In the genomic region with DNA sequence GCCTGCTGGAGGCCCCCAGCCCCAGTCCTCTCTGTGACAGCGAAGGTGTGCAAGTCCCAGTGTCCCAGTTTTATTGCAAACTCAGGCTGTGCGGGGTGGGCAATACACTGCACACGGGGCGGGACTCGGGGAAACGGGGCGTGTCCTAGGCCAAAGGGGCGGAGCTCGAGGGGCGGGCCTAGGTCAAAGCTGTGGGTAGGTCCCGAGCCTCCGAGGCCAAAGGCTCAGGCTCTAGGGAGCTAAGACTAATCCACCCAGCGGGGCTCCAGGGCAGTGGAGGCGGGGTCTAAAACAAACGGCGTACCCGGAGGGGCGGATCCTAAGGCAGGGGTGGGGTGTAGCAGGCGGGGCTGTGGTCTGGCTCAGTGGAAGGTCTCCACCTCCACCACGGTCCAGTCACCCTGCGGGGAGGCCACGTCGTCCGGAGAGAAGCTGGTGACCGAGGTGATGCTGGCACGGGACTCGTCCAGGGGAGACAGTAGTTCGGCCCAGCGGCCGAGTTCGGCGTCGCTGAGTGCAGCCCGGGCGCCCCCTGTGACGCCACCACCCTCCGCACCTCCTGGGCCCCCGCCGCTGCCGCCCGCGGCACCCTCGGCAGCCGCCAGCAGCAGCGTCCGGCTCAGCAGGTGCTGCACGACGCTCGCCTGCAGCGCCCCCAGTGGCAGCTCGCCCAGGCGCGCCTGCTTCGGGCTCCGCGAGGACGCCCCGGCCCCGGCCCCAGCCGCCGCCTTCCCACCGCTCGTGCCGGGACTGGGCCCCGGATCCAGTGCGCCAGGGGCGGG, we compare ENCODE assay signal across 1 cellular context.
TF ChIP-seq lines count a peak whose summit lies in the region.

No MANE protein-coding gene starts in this region.

TF ChIP-seq in HepG2, 621 proteins besides CTCF, POLR2A, EP300 and RAD21 (continued from another document and continues in another):
- TF ChIP-seq, protein P1, sequence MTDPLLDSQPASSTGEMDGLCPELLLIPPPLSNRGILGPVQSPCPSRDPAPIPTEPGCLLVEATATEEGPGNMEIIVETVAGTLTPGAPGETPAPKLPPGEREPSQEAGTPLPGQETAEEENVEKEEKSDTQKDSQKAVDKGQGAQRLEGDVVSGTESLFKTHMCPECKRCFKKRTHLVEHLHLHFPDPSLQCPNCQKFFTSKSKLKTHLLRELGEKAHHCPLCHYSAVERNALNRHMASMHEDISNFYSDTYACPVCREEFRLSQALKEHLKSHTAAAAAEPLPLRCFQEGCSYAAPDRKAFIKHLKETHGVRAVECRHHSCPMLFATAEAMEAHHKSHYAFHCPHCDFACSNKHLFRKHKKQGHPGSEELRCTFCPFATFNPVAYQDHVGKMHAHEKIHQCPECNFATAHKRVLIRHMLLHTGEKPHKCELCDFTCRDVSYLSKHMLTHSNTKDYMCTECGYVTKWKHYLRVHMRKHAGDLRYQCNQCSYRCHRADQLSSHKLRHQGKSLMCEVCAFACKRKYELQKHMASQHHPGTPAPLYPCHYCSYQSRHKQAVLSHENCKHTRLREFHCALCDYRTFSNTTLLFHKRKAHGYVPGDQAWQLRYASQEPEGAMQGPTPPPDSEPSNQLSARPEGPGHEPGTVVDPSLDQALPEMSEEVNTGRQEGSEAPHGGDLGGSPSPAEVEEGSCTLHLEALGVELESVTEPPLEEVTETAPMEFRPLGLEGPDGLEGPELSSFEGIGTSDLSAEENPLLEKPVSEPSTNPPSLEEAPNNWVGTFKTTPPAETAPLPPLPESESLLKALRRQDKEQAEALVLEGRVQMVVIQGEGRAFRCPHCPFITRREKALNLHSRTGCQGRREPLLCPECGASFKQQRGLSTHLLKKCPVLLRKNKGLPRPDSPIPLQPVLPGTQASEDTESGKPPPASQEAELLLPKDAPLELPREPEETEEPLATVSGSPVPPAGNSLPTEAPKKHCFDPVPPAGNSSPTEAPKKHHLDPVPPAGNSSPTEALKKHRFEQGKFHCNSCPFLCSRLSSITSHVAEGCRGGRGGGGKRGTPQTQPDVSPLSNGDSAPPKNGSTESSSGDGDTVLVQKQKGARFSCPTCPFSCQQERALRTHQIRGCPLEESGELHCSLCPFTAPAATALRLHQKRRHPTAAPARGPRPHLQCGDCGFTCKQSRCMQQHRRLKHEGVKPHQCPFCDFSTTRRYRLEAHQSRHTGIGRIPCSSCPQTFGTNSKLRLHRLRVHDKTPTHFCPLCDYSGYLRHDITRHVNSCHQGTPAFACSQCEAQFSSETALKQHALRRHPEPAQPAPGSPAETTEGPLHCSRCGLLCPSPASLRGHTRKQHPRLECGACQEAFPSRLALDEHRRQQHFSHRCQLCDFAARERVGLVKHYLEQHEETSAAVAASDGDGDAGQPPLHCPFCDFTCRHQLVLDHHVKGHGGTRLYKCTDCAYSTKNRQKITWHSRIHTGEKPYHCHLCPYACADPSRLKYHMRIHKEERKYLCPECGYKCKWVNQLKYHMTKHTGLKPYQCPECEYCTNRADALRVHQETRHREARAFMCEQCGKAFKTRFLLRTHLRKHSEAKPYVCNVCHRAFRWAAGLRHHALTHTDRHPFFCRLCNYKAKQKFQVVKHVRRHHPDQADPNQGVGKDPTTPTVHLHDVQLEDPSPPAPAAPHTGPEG (CRISPR knock-in tag; IDR thresholded peaks at IDR 0.05) = peak; percentile 48; the same call in 1 of the 2 replicates
- no peak for TF ChIP-seq PTBP1 (IDR thresholded peaks at IDR 0.05; ENCODE audit: low read depth, low read length, poor library complexity, severe bottlenecking)
- peak; percentile 67 for TF ChIP-seq SP4 (CRISPR knock-in tag; IDR thresholded peaks at IDR 0.05)
- TF ChIP-seq, protein P2, sequence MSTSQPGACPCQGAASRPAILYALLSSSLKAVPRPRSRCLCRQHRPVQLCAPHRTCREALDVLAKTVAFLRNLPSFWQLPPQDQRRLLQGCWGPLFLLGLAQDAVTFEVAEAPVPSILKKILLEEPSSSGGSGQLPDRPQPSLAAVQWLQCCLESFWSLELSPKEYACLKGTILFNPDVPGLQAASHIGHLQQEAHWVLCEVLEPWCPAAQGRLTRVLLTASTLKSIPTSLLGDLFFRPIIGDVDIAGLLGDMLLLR (CRISPR knock-in tag; IDR thresholded peaks at IDR 0.05) = peak; percentile 78; the same call in 1 of the 2 replicates
- no peak for TF ChIP-seq YEATS2 (CRISPR knock-in tag; IDR thresholded peaks at IDR 0.05; ENCODE audit: borderline replicate concordance)
- no peak for TF ChIP-seq ZNF672 (CRISPR knock-in tag; IDR thresholded peaks at IDR 0.05)
- peak; percentile 54; the same call in 1 of the 2 replicates for TF ChIP-seq BHLHE40 (IDR thresholded peaks at IDR 0.05; ENCODE audit: low read length)
- TF ChIP-seq RXRB (CRISPR knock-in tag; IDR thresholded peaks at IDR 0.05; ENCODE audit: borderline replicate concordance) = 0 out of 2 replicates have a peak, but pooled peaks have one; percentile 8
- peak; percentile 37; the same call in 1 of the 2 replicates for TF ChIP-seq ZNF746 (CRISPR knock-in tag; IDR thresholded peaks at IDR 0.05)
- TF ChIP-seq PPARG (CRISPR knock-in tag; conservative IDR thresholded peaks at IDR 0.05) = peak; percentile 33; the same call in 1 of the 2 replicates
- TF ChIP-seq ZNF234 (CRISPR knock-in tag; conservative IDR thresholded peaks at IDR 0.05) = 0 out of 2 replicates have a peak, but pooled peaks have one; percentile 16
- no peak for TF ChIP-seq SOX5 (CRISPR knock-in tag; IDR thresholded peaks at IDR 0.05; ENCODE audit: borderline replicate concordance)
- TF ChIP-seq, protein P3, sequence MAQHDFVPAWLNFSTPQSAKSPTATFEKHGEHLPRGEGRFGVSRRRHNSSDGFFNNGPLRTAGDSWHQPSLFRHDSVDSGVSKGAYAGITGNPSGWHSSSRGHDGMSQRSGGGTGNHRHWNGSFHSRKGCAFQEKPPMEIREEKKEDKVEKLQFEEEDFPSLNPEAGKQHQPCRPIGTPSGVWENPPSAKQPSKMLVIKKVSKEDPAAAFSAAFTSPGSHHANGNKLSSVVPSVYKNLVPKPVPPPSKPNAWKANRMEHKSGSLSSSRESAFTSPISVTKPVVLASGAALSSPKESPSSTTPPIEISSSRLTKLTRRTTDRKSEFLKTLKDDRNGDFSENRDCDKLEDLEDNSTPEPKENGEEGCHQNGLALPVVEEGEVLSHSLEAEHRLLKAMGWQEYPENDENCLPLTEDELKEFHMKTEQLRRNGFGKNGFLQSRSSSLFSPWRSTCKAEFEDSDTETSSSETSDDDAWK (CRISPR knock-in tag; IDR thresholded peaks at IDR 0.05) = no peak
- peak; percentile 82; the same call in 1 of the 2 replicates for TF ChIP-seq SRY (CRISPR knock-in tag; IDR thresholded peaks at IDR 0.05)
- TF ChIP-seq, protein P4, sequence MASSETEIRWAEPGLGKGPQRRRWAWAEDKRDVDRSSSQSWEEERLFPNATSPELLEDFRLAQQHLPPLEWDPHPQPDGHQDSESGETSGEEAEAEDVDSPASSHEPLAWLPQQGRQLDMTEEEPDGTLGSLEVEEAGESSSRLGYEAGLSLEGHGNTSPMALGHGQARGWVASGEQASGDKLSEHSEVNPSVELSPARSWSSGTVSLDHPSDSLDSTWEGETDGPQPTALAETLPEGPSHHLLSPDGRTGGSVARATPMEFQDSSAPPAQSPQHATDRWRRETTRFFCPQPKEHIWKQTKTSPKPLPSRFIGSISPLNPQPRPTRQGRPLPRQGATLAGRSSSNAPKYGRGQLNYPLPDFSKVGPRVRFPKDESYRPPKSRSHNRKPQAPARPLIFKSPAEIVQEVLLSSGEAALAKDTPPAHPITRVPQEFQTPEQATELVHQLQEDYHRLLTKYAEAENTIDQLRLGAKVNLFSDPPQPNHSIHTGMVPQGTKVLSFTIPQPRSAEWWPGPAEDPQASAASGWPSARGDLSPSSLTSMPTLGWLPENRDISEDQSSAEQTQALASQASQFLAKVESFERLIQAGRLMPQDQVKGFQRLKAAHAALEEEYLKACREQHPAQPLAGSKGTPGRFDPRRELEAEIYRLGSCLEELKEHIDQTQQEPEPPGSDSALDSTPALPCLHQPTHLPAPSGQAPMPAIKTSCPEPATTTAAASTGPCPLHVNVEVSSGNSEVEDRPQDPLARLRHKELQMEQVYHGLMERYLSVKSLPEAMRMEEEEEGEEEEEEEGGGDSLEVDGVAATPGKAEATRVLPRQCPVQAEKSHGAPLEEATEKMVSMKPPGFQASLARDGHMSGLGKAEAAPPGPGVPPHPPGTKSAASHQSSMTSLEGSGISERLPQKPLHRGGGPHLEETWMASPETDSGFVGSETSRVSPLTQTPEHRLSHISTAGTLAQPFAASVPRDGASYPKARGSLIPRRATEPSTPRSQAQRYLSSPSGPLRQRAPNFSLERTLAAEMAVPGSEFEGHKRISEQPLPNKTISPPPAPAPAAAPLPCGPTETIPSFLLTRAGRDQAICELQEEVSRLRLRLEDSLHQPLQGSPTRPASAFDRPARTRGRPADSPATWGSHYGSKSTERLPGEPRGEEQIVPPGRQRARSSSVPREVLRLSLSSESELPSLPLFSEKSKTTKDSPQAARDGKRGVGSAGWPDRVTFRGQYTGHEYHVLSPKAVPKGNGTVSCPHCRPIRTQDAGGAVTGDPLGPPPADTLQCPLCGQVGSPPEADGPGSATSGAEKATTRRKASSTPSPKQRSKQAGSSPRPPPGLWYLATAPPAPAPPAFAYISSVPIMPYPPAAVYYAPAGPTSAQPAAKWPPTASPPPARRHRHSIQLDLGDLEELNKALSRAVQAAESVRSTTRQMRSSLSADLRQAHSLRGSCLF (CRISPR knock-in tag; IDR thresholded peaks at IDR 0.05; ENCODE audit: borderline replicate concordance) = no peak
- TF ChIP-seq MTA3 (CRISPR knock-in tag; IDR thresholded peaks at IDR 0.05) = no peak
- peak; percentile 61; the same call in 1 of the 2 replicates for TF ChIP-seq MYC (CRISPR knock-in tag; IDR thresholded peaks at IDR 0.05; ENCODE audit: borderline replicate concordance)
- peak; percentile 84; the same call in 1 of the 2 replicates for TF ChIP-seq RNF2 (conservative IDR thresholded peaks at IDR 0.05; ENCODE audit: low read depth)
- TF ChIP-seq, protein P5, sequence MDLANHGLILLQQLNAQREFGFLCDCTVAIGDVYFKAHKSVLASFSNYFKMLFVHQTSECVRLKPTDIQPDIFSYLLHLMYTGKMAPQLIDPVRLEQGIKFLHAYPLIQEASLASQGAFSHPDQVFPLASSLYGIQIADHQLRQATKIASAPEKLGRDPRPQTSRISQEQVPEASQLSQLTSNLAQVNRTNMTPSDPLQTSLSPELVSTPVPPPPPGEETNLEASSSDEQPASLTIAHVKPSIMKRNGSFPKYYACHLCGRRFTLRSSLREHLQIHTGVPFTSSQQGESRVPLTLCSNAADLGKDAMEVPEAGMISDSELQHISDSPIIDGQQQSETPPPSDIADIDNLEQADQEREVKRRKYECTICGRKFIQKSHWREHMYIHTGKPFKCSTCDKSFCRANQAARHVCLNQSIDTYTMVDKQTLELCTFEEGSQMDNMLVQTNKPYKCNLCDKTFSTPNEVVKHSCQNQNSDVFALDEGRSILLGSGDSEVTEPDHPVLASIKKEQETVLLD (CRISPR knock-in tag; IDR thresholded peaks at IDR 0.05; ENCODE audit: low read depth) = peak; percentile 33; the same call in 1 of the 2 replicates
- peak; percentile 14 for TF ChIP-seq RBM39 (IDR thresholded peaks at IDR 0.05; ENCODE audit: low read depth, low read length, poor library complexity, severe bottlenecking)
- TF ChIP-seq, protein P6, sequence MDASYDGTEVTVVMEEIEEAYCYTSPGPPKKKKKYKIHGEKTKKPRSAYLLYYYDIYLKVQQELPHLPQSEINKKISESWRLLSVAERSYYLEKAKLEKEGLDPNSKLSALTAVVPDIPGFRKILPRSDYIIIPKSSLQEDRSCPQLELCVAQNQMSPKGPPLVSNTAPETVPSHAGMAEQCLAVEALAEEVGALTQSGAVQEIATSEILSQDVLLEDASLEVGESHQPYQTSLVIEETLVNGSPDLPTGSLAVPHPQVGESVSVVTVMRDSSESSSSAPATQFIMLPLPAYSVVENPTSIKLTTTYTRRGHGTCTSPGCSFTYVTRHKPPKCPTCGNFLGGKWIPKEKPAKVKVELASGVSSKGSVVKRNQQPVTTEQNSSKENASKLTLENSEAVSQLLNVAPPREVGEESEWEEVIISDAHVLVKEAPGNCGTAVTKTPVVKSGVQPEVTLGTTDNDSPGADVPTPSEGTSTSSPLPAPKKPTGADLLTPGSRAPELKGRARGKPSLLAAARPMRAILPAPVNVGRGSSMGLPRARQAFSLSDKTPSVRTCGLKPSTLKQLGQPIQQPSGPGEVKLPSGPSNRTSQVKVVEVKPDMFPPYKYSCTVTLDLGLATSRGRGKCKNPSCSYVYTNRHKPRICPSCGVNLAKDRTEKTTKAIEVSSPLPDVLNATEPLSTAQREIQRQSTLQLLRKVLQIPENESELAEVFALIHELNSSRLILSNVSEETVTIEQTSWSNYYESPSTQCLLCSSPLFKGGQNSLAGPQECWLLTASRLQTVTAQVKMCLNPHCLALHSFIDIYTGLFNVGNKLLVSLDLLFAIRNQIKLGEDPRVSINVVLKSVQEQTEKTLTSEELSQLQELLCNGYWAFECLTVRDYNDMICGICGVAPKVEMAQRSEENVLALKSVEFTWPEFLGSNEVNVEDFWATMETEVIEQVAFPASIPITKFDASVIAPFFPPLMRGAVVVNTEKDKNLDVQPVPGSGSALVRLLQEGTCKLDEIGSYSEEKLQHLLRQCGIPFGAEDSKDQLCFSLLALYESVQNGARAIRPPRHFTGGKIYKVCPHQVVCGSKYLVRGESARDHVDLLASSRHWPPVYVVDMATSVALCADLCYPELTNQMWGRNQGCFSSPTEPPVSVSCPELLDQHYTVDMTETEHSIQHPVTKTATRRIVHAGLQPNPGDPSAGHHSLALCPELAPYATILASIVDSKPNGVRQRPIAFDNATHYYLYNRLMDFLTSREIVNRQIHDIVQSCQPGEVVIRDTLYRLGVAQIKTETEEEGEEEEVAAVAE (CRISPR knock-in tag; IDR thresholded peaks at IDR 0.05; ENCODE audit: borderline replicate concordance) = no peak
- 0 out of 2 replicates have a peak, but pooled peaks have one; percentile 48 for TF ChIP-seq HES4 (CRISPR knock-in tag; IDR thresholded peaks at IDR 0.05; ENCODE audit: borderline replicate concordance)
- TF ChIP-seq PITX1 (CRISPR knock-in tag; IDR thresholded peaks at IDR 0.05) = peak; percentile 75
- TF ChIP-seq, protein P7, sequence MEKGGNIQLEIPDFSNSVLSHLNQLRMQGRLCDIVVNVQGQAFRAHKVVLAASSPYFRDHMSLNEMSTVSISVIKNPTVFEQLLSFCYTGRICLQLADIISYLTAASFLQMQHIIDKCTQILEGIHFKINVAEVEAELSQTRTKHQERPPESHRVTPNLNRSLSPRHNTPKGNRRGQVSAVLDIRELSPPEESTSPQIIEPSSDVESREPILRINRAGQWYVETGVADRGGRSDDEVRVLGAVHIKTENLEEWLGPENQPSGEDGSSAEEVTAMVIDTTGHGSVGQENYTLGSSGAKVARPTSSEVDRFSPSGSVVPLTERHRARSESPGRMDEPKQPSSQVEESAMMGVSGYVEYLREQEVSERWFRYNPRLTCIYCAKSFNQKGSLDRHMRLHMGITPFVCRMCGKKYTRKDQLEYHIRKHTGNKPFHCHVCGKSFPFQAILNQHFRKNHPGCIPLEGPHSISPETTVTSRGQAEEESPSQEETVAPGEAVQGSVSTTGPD (CRISPR knock-in tag; IDR thresholded peaks at IDR 0.05) = no peak
